ENCODE assay signal across 8 cellular contexts in genomic region chr4:42656986-42657792, GRCh38. TPM values are rescaled to one million over a fixed set of nuclear protein-coding genes. Genes with fewer than 3 reads are reported as not detected.
DNase-seq lines count a peak whose midpoint lies in the region; ATAC-seq and TF ChIP-seq lines count a peak whose summit lies in the region.

Gene ATP8A1 (minus strand): TSS chr4:42657105. CDS start chr4:42656873, 232 bp downstream.

- H3K27ac ChIP-seq in SU-DHL-6 (ENCODE audit: low read depth, low read length) = peak within 1 kb of the TSS; percentile 81
- H3K27ac ChIP-seq in ovary = peak within 1 kb of the TSS; percentile 61 to 88
- peak within 1 kb of the TSS; percentile 97 for H3K27ac ChIP-seq in thymus (ENCODE audit: low read depth)

- peaks cover 7% of the 10 kb centered on the region for H3K9me3 Mint-ChIP-seq in activated naive CD8-positive, alpha-beta T cell treated with anti-CD3 and anti-CD28 coated beads, Interleukin-2, amount 10 ng/mL, durations not matched to agents 7 days and 5 days

- POLR2A ChIA-PET in activated naive CD8-positive, alpha-beta T cell treated with anti-CD3 and anti-CD28 coated beads, Interleukin-2, amount 10 ng/mL, durations not matched to agents 7 days and 5 days (lab: Charles Lee) = interaction anchor here (0.6 to 4.3 kb wide), 24 partner anchors 10 to 667 kb away, joined by 3 to 112 read pairs (median 4); partner anchors contain the start of gene SLC30A9

- H3K36me3 ChIP-seq in SU-DHL-6 (ENCODE audit: low read length) (no peaks in the 10 kb centered on the region), ovary (no peaks in the 10 kb centered on the region), thymus (ENCODE audit: control insufficient read depth, insufficient read depth) (no peaks in the 10 kb centered on the region)

- H3K27ac Mint-ChIP-seq in activated naive CD8-positive, alpha-beta T cell treated with anti-CD3 and anti-CD28 coated beads, Interleukin-2, amount 10 ng/mL, durations not matched to agents 7 days and 5 days = peak within 1 kb of the TSS; percentile 100

- no peaks in the 10 kb centered on the region for H3K9me2 ChIP-seq in SU-DHL-6 (replicated peaks; ENCODE audit: insufficient read depth, low read length)

- TF ChIP-seq CTCF in GM12875 (IDR thresholded peaks at IDR 0.05; ENCODE audit: borderline replicate concordance, insufficient read depth, low read depth, low read length) (no peak), SU-DHL-6 (IDR thresholded peaks at IDR 0.05; ENCODE audit: insufficient read depth, low read length, poor library complexity, severe bottlenecking) (no peak), ovary (IDR thresholded peaks at IDR 0.05) (peak in 2 of 3 donors; percentile 9 to 20)

- peaks cover 6% of the 10 kb centered on the region for H3K4me1 ChIP-seq in ovary (ENCODE audit: insufficient read depth)
- H3K4me1 ChIP-seq in thymus (ENCODE audit: control insufficient read depth, insufficient read depth, low read length) = peaks cover 15% of the 10 kb centered on the region

- DNase-seq in NCI-H1417 (lab: John Stamatoyannopoulos, UW) (peak; percentile 96 to 97 (median 97)), Right ventricle myocardium superior (peak; percentile 96), ovary (peak; percentile 91 to 94 (median 93))
- DNase-seq in activated naive CD8-positive, alpha-beta T cell treated with anti-CD3 and anti-CD28 coated beads, Interleukin-2, amount 10 ng/mL, durations not matched to agents 7 days and 5 days = peak; percentile 97

- H3K4me1 Mint-ChIP-seq in activated naive CD8-positive, alpha-beta T cell treated with anti-CD3 and anti-CD28 coated beads, Interleukin-2, amount 10 ng/mL, durations not matched to agents 7 days and 5 days = peaks cover 35% of the 10 kb centered on the region

- WGBS in ovary, 3 donors = 0 to 1% (median 1%) methylated on average over 50 to 68 of the region's 68 CpGs
- under 1% methylated on average over 68 of the region's 68 CpGs for WGBS in thymus

- H3K27me3 Mint-ChIP-seq in activated naive CD8-positive, alpha-beta T cell treated with anti-CD3 and anti-CD28 coated beads, Interleukin-2, amount 10 ng/mL, durations not matched to agents 7 days and 5 days = peaks cover 2% of the 10 kb centered on the region

- peaks cover 39% of the 10 kb centered on the region for H3K79me2 ChIP-seq in SU-DHL-6 (ENCODE audit: insufficient read depth, low read length)

- peak within 1 kb of the TSS; percentile 87 for H2AFZ ChIP-seq in SU-DHL-6 (ENCODE audit: low read depth, low read length, severe bottlenecking)

- H3F3A ChIP-seq in SU-DHL-6 (ENCODE audit: insufficient read depth) = no peaks in the 10 kb centered on the region

- H3K4me3 ChIP-seq in GM12875 (ENCODE audit: low read depth, low read length) = peak within 1 kb of the TSS; percentile 95
- peak within 1 kb of the TSS; percentile 86 for H3K4me3 ChIP-seq in SU-DHL-6 (ENCODE audit: insufficient read depth, low read length, poor library complexity, severe bottlenecking)
- H3K4me3 ChIP-seq in ovary = peak within 1 kb of the TSS; percentile 64
- peak within 1 kb of the TSS; percentile 89 for H3K4me3 ChIP-seq in thymus (ENCODE audit: low read length)

- H3K9me3 ChIP-seq in SU-DHL-6 (ENCODE audit: insufficient read depth, low read length) = no peaks in the 10 kb centered on the region; the same call in 1 of the 2 replicates
- no peaks in the 10 kb centered on the region for H3K9me3 ChIP-seq in ovary
- H3K9me3 ChIP-seq in thymus (ENCODE audit: control insufficient read depth) = no peaks in the 10 kb centered on the region

- H3K9ac ChIP-seq in SU-DHL-6 (ENCODE audit: low read length) = peak within 1 kb of the TSS; percentile 70

- peak within 1 kb of the TSS; percentile 96 for H3K4me3 Mint-ChIP-seq in activated naive CD8-positive, alpha-beta T cell treated with anti-CD3 and anti-CD28 coated beads, Interleukin-2, amount 10 ng/mL, durations not matched to agents 7 days and 5 days

- ATAC-seq in HG02763 (IDR thresholded peaks at IDR 0.05; ENCODE audit: unreplicated experiment) = peak; percentile 75
- ATAC-seq in activated naive CD8-positive, alpha-beta T cell treated with anti-CD3 and anti-CD28 coated beads, Interleukin-2, amount 10 ng/mL, durations not matched to agents 7 days and 5 days (ENCODE audit: low read depth) = peak; percentile 83
- peak; percentile 97 for ATAC-seq in Right ventricle myocardium superior (ENCODE audit: poor library complexity)

- TF ChIP-seq EP300 in ovary (IDR thresholded peaks at IDR 0.05) = no peak

- H3K36me3 Mint-ChIP-seq in activated naive CD8-positive, alpha-beta T cell treated with anti-CD3 and anti-CD28 coated beads, Interleukin-2, amount 10 ng/mL, durations not matched to agents 7 days and 5 days = peaks cover 18% of the 10 kb centered on the region

- TF ChIP-seq POLR2A in ovary (IDR thresholded peaks at IDR 0.05) = peak; percentile 51

- H4K20me1 ChIP-seq in SU-DHL-6 (ENCODE audit: low read depth, low read length) = no peaks in the 10 kb centered on the region

- H3K27me3 ChIP-seq in SU-DHL-6 (ENCODE audit: low read length) = no peaks in the 10 kb centered on the region
- no peaks in the 10 kb centered on the region for H3K27me3 ChIP-seq in ovary
- H3K27me3 ChIP-seq in thymus (ENCODE audit: control insufficient read depth, insufficient read depth) = no peaks in the 10 kb centered on the region

- intact Hi-C loops in Right ventricle myocardium superior (cut with DNase I) = loop anchor here (5.0 to 10.0 kb wide), 2 partner anchors 45 to 82 kb away; no protein-coding TSS in a partner anchor
- intact Hi-C loops in ovary (cut with DNase I) = loop anchor here in 1 of 4 donors (10.0 kb wide), 1 partner anchor 72 kb away; no protein-coding TSS in a partner anchor

- H3K4me2 ChIP-seq in SU-DHL-6 (ENCODE audit: low read depth, low read length, poor library complexity, severe bottlenecking) = peak within 1 kb of the TSS; percentile 78

RNA-seq across cellular contexts. Expression of gene ATP8A1, which starts in this region (rescaled TPM):
- total RNA-seq in activated naive CD8-positive, alpha-beta T cell treated with anti-CD3 and anti-CD28 coated beads, Interleukin-2, amount 10 ng/mL, durations not matched to agents 7 days and 5 days = 10 to 100 TPM; 55.3 to 56.3 TPM
- total RNA-seq in Right ventricle myocardium superior = 19.3 TPM
- 10 to 100 TPM; 14.0 to 73.2 (median 23.7) TPM for total RNA-seq in ovary
- 10 to 100 TPM; 10.0 to 17.6 TPM for polyA plus RNA-seq in ovary
- 30.9 TPM for polyA plus RNA-seq in thymus

Comparison
In these comparisons a context has a peak if more than half of its experiments do, and no peak if none do; other contexts are left out.
1. Peak in every context shown above with its lines: DNase-seq, ATAC-seq, H3K4me3 ChIP-seq and H3K27ac ChIP-seq.
2. CTCF ChIP-seq: peak in ovary (2 of 3); none in GM12875 (single experiment) and SU-DHL-6 (single experiment).